9 cellular contexts compared by ENCODE assay signal in genomic region chr11:114892381-114893197, GRCh38.
DNase-seq lines count a peak whose midpoint lies in the region; ATAC-seq and TF ChIP-seq lines count a peak whose summit lies in the region.
"Had no signal": no experiment of that assay in that cellular context is flagged by ENCODE, and none has a peak within 500 bp of the region (broad histone marks: within the 10 kb centered on the region; RNA-seq: fewer than 3 reads in every experiment).

No MANE protein-coding gene starts in this region.

- peaks cover 8% of the 10 kb centered on the region for H3K27me3 Mint-ChIP-seq in activated naive CD4-positive, alpha-beta T cell treated with anti-CD3 and anti-CD28 coated beads for 36 hours (ENCODE audit: low read depth)
- peaks cover 15% of the 10 kb centered on the region for H3K27me3 Mint-ChIP-seq in chondrocyte (ENCODE audit: low read depth)

- TF ChIP-seq CTCF in chondrocyte (IDR thresholded peaks at IDR 0.05), result peak; percentile 39
- TF ChIP-seq CTCF in retinal pigment epithelial cell (conservative IDR thresholded peaks at IDR 0.05; ENCODE audit: low read depth, low read length), result peak; percentile 9

- intact Hi-C loops in activated naive CD4-positive, alpha-beta T cell treated with anti-CD3 and anti-CD28 coated beads for 36 hours (cut with micrococcal nuclease), result no loop called here

- H3K27ac Mint-ChIP-seq in activated naive CD4-positive, alpha-beta T cell treated with anti-CD3 and anti-CD28 coated beads for 36 hours, result no peak overlapping the region
- H3K27ac Mint-ChIP-seq in chondrocyte (ENCODE audit: unreplicated experiment), result no peak overlapping the region

- CTCF ChIA-PET in activated naive CD4-positive, alpha-beta T cell treated with anti-CD3 and anti-CD28 coated beads for 36 hours (lab: Charles Lee), result interaction anchor here (1.2 kb wide), 1 partner anchor 11 kb away, joined by 3 read pairs; no protein-coding TSS in a partner anchor

- no peaks in the 10 kb centered on the region for H3K36me3 Mint-ChIP-seq in activated naive CD4-positive, alpha-beta T cell treated with anti-CD3 and anti-CD28 coated beads for 36 hours (ENCODE audit: low read depth)
- no peaks in the 10 kb centered on the region for H3K36me3 Mint-ChIP-seq in chondrocyte (ENCODE audit: low read depth)

- H3K4me3 Mint-ChIP-seq in activated naive CD4-positive, alpha-beta T cell treated with anti-CD3 and anti-CD28 coated beads for 36 hours, result no peak overlapping the region
- no peak overlapping the region for H3K4me3 Mint-ChIP-seq in chondrocyte (ENCODE audit: unreplicated experiment)

- no peaks in the 10 kb centered on the region for H3K9me3 Mint-ChIP-seq in activated naive CD4-positive, alpha-beta T cell treated with anti-CD3 and anti-CD28 coated beads for 36 hours
- H3K9me3 Mint-ChIP-seq in chondrocyte (ENCODE audit: low read depth), result peaks cover 3% of the 10 kb centered on the region

- H3K4me3 ChIP-seq in retinal pigment epithelial cell (ENCODE audit: low read length), result no peak overlapping the region

- no peak for ATAC-seq in GM19467 (IDR thresholded peaks at IDR 0.05; ENCODE audit: unreplicated experiment)
- ATAC-seq in HG03135 (IDR thresholded peaks at IDR 0.05; ENCODE audit: unreplicated experiment), result no peak

- DNase-seq in activated naive CD4-positive, alpha-beta T cell treated with anti-CD3 and anti-CD28 coated beads for 36 hours, result peak; percentile 20
- DNase-seq in activated naive CD4-positive, alpha-beta T cell (lab: John Stamatoyannopoulos, UW), result no peak
- DNase-seq in HT1080 (ENCODE audit: low read depth) (peak; percentile 25), chondrocyte (ENCODE audit: low spot score) (no peak), retinal pigment epithelial cell (ENCODE audit: low read depth) (no peak), NCI-H510A (lab: John Stamatoyannopoulos, UW) (no peak)
- DNase-seq: Calu3 had no signal

- H3K4me1 Mint-ChIP-seq in activated naive CD4-positive, alpha-beta T cell treated with anti-CD3 and anti-CD28 coated beads for 36 hours (ENCODE audit: low read depth), result no peaks in the 10 kb centered on the region
- no peaks in the 10 kb centered on the region for H3K4me1 Mint-ChIP-seq in chondrocyte (ENCODE audit: low read depth)

Comparison
In these comparisons a context has a peak if more than half of its experiments do, and no peak if none do; other contexts are left out.
1. DNase-seq: peak in activated naive CD4-positive, alpha-beta T cell treated with anti-CD3 and anti-CD28 coated beads for 36 hours (single experiment) and HT1080 (single experiment); none in activated naive CD4-positive, alpha-beta T cell (0 of 4), chondrocyte (single experiment), retinal pigment epithelial cell (single experiment) and NCI-H510A (single experiment).